ENCODE assay signal across 1 cellular context in genomic region chr11:117217141-117217609, GRCh38.
TF ChIP-seq lines count a peak whose summit lies in the region.

No MANE protein-coding gene starts in this region.

TF ChIP-seq in GM12878, 131 proteins besides CTCF, POLR2A, EP300 and RAD21:
- TF ChIP-seq EGR1 (IDR thresholded peaks at IDR 0.05; ENCODE audit: borderline replicate concordance in 1 of 2, low read depth in 2 of 2, low read length in 2 of 2) = no peak
- no peak for TF ChIP-seq CREM (IDR thresholded peaks at IDR 0.05; ENCODE audit: low read depth)
- no peak for TF ChIP-seq SMAD1 (IDR thresholded peaks at IDR 0.05; ENCODE audit: low read depth, partially characterized antibody)
